In genomic region chr9:88514247-88514646, GRCh38 we compare ENCODE assay signal across 23 cellular contexts. TPM values are rescaled to one million over a fixed set of nuclear protein-coding genes. Genes with fewer than 3 reads are reported as not detected.
"Had no signal": no experiment of that assay in that cellular context is flagged by ENCODE, and none has a peak within 500 bp of the region (broad histone marks: within the 10 kb centered on the region; RNA-seq: fewer than 3 reads in every experiment).

No MANE protein-coding gene starts in this region.

- H3K27me3 ChIP-seq: gastroesophageal sphincter, testis, tibial nerve had no signal

- H3K4me3 Mint-ChIP-seq: dendritic cell treated with granulocyte-macrophage colony-stimulating factor and Interleukin-4, amounts not matched to agents 40 ng/mL and 50 ng/mL, for 4 days; effector memory CD8-positive, alpha-beta T cell; naive thymus-derived CD4-positive, alpha-beta T cell; nephron progenitor cell; stimulated activated memory B cell treated with anti-CD40 and anti-IgM and Interleukin-4, amounts not matched to agents 10 μg/mL and 1 μg/mL and 100 μg/mL, for 72 hours; stimulated activated naive CD8-positive, alpha-beta T cell treated with anti-CD3 and anti-CD28 coated beads, Interleukin-15, Interleukin-2, amounts not matched to agents 100 ng/mL and 50 ng/mL, for 24 hours had no signal

- ATAC-seq: effector memory CD8-positive, alpha-beta T cell; gastroesophageal sphincter; left lung; naive thymus-derived CD4-positive, alpha-beta T cell; sciatic nerve; stimulated activated memory B cell treated with anti-CD40 and anti-IgM and Interleukin-4, amounts not matched to agents 10 μg/mL and 1 μg/mL and 100 μg/mL, for 72 hours had no signal

- DNase-seq: effector memory CD8-positive, alpha-beta T cell; esophagus squamous epithelium; glutamatergic neuron; left lung; mesenchymal stem cell; naive thymus-derived CD4-positive, alpha-beta T cell; nephron progenitor cell; stimulated activated CD4-positive, alpha-beta T cell treated with anti-CD3 and anti-CD28 coated beads, Interleukin-15, amount 100 ng/mL, for 24 hours; stimulated activated CD4-positive, alpha-beta T cell treated with anti-CD3 and anti-CD28 coated beads, Interleukin-1b, Interleukin-23, amount 100 ng/mL, for 48 hours; stimulated activated CD4-positive, alpha-beta T cell treated with anti-CD3 and anti-CD28 coated beads, Interleukin-4, amount 100 ng/mL, for 24 hours; testis had no signal

- H3K4me1 ChIP-seq: esophagus squamous epithelium, gastroesophageal sphincter, left lung, parathyroid adenoma, spleen, testis, tibial nerve had no signal

- H3K4me3 ChIP-seq: esophagus squamous epithelium, gastroesophageal sphincter, left lung, lung, spleen, testis, tibial nerve had no signal

- H3K9me3 Mint-ChIP-seq: stimulated activated memory B cell treated with anti-CD40 and anti-IgM and Interleukin-4, amounts not matched to agents 10 μg/mL and 1 μg/mL and 100 μg/mL, for 72 hours had no signal

- H3K36me3 ChIP-seq: esophagus squamous epithelium, gastroesophageal sphincter, left lung, spleen, tibial nerve had no signal

- H3K36me3 Mint-ChIP-seq: naive thymus-derived CD4-positive, alpha-beta T cell; stimulated activated memory B cell treated with anti-CD40 and anti-IgM and Interleukin-4, amounts not matched to agents 10 μg/mL and 1 μg/mL and 100 μg/mL, for 72 hours had no signal

- H3K4me1 Mint-ChIP-seq: nephron progenitor cell; stimulated activated memory B cell treated with anti-CD40 and anti-IgM and Interleukin-4, amounts not matched to agents 10 μg/mL and 1 μg/mL and 100 μg/mL, for 72 hours had no signal

- H3K27ac ChIP-seq: esophagus squamous epithelium, gastroesophageal sphincter, left lung, parathyroid adenoma, spleen, testis, tibial nerve had no signal

- H3K27me3 Mint-ChIP-seq: stimulated activated naive CD8-positive, alpha-beta T cell treated with anti-CD3 and anti-CD28 coated beads, Interleukin-15, Interleukin-2, amounts not matched to agents 100 ng/mL and 50 ng/mL, for 24 hours had no signal

- H3K27ac Mint-ChIP-seq: dendritic cell treated with granulocyte-macrophage colony-stimulating factor and Interleukin-4, amounts not matched to agents 40 ng/mL and 50 ng/mL, for 4 days; effector memory CD8-positive, alpha-beta T cell; naive thymus-derived CD4-positive, alpha-beta T cell; nephron progenitor cell; stimulated activated memory B cell treated with anti-CD40 and anti-IgM and Interleukin-4, amounts not matched to agents 10 μg/mL and 1 μg/mL and 100 μg/mL, for 72 hours; stimulated activated naive CD8-positive, alpha-beta T cell treated with anti-CD3 and anti-CD28 coated beads, Interleukin-15, Interleukin-2, amounts not matched to agents 100 ng/mL and 50 ng/mL, for 24 hours had no signal

- H3K9me3 ChIP-seq: esophagus squamous epithelium, gastroesophageal sphincter, testis had no signal

RNA-seq across cellular contexts. Expression of gene NXNL2, which starts 20.7 kb away (rescaled TPM):
- total RNA-seq: mononuclear cell; naive thymus-derived CD4-positive, alpha-beta T cell; pulmonary artery endothelial cell; subcutaneous adipose tissue had no signal
- polyA plus RNA-seq: naive thymus-derived CD4-positive, alpha-beta T cell had no signal
